Comparison of ENCODE assay signal across 7 cellular contexts in genomic region chr1:202380531-202380930, GRCh38. TPM values are rescaled to one million over a fixed set of nuclear protein-coding genes. Genes with fewer than 3 reads are reported as not detected.
DNase-seq lines count a peak whose midpoint lies in the region; ATAC-seq, FAIRE-seq and TF ChIP-seq lines count a peak whose summit lies in the region.
"Not testable (repeated sequence)": the region's sequence is repeated elsewhere in the genome, so short reads cannot be mapped to it uniquely, and the experiment has no call there.

No MANE protein-coding gene starts in this region.

- H3K27ac ChIP-seq in HUES48 (ENCODE audit: low read depth, low read length) = peak overlapping the region; percentile 50
- H3K27ac ChIP-seq in endodermal cell (ENCODE audit: low read depth, low read length) = not testable (repeated sequence)
- H3K27ac ChIP-seq in psoas muscle = peak overlapping the region; percentile 69

- H3K4me3 ChIP-seq in HUES48 (ENCODE audit: low read depth, low read length) (0 out of 2 replicates have a peak overlapping the region, but pooled peaks have one; percentile 36), psoas muscle (peak overlapping the region; percentile 50)
- H3K4me3 ChIP-seq in endodermal cell (ENCODE audit: low read length) = not testable (repeated sequence)

- H3K27ac Mint-ChIP-seq in Calu3 (ENCODE audit: unreplicated experiment) (peak overlapping the region; percentile 63), endodermal cell (peak overlapping the region; percentile 27)
- not testable (repeated sequence) for H3K27ac Mint-ChIP-seq in activated T-helper 17 cell treated with anti-CD3 and anti-CD28 coated beads, Interleukin-2, amount 50 U/mL, for 72 hours

- not testable (repeated sequence) for H3K9me3 Mint-ChIP-seq in Calu3 (ENCODE audit: low read depth, unreplicated experiment); activated T-helper 17 cell treated with anti-CD3 and anti-CD28 coated beads, Interleukin-2, amount 50 U/mL, for 72 hours; endodermal cell

- H3K9me3 ChIP-seq in HUES48 (ENCODE audit: control insufficient read depth, insufficient read depth, low read length); endodermal cell (ENCODE audit: control insufficient read depth, low read length); psoas muscle: not testable (repeated sequence)

- WGBS in endodermal cell (ENCODE audit: insufficient coverage in 1 of 2, insufficient read length in 1 of 2), 2 experiments = 90% methylated on average over 2 of the region's 2 CpGs; no CpG with 5 or more reads in 1 of the 2 experiments
- WGBS in psoas muscle, 3 donors = 51 to 70% (median 61%) methylated on average over 2 of the region's 2 CpGs

- H3K4me1 Mint-ChIP-seq in Calu3 (ENCODE audit: low read depth, unreplicated experiment) (peaks cover 32% of the 10 kb centered on the region), endodermal cell (peaks cover 13% of the 10 kb centered on the region)
- peaks cover 29% of the 10 kb centered on the region for H3K4me1 Mint-ChIP-seq in activated T-helper 17 cell treated with anti-CD3 and anti-CD28 coated beads, Interleukin-2, amount 50 U/mL, for 72 hours

- H3K4me1 ChIP-seq in HUES48 (ENCODE audit: control insufficient read depth, insufficient read depth, low read length) = peaks cover 23% of the 10 kb centered on the region
- not testable (repeated sequence) for H3K4me1 ChIP-seq in endodermal cell (ENCODE audit: control insufficient read depth, insufficient read depth, low read length)
- H3K4me1 ChIP-seq in psoas muscle = peaks cover 31% of the 10 kb centered on the region

- H3K36me3 Mint-ChIP-seq in Calu3 (ENCODE audit: insufficient read depth, unreplicated experiment); activated T-helper 17 cell treated with anti-CD3 and anti-CD28 coated beads, Interleukin-2, amount 50 U/mL, for 72 hours (ENCODE audit: low read depth); endodermal cell (ENCODE audit: low read depth): not testable (repeated sequence)

- ATAC-seq in activated T-helper 17 cell treated with anti-CD3 and anti-CD28 coated beads, Interleukin-2, amount 50 U/mL, for 72 hours (replicated peaks) = peak; percentile 13
- ATAC-seq in psoas muscle = peak; percentile 37 to 49 (median 44)

- not testable (repeated sequence) for H3K36me3 ChIP-seq in HUES48 (ENCODE audit: control insufficient read depth, insufficient read depth, low read length); endodermal cell (ENCODE audit: control insufficient read depth, insufficient read depth, low read length); psoas muscle (ENCODE audit: insufficient read depth in 1 of 2, low read depth in 1 of 2)

- CTCF ChIA-PET in Calu3 (lab: Charles Lee) = not testable (repeated sequence)

- 0 out of 2 replicates have a peak overlapping the region, but pooled peaks have one; percentile 38 for H3K9ac ChIP-seq in HUES48 (ENCODE audit: low read depth, low read length)
- not testable (repeated sequence) for H3K9ac ChIP-seq in endodermal cell (ENCODE audit: extremely low read depth, low read length, poor library complexity, severe bottlenecking)

- not testable (repeated sequence) for TF ChIP-seq CTCF in Calu3 (IDR thresholded peaks at IDR 0.05; ENCODE audit: unreplicated experiment); psoas muscle (IDR thresholded peaks at IDR 0.05)
- TF ChIP-seq CTCF in endodermal cell (conservative IDR thresholded peaks at IDR 0.05) = peak; percentile 30

- intact Hi-C loops in Calu3 (cut with micrococcal nuclease; ENCODE audit: unreplicated experiment); psoas muscle (cut with DNase I): not testable (repeated sequence)

- H3K4me3 Mint-ChIP-seq in Calu3 (ENCODE audit: low read depth, unreplicated experiment) = peak overlapping the region; percentile 59
- H3K4me3 Mint-ChIP-seq in activated T-helper 17 cell treated with anti-CD3 and anti-CD28 coated beads, Interleukin-2, amount 50 U/mL, for 72 hours = peak overlapping the region; percentile 34
- not testable (repeated sequence) for H3K4me3 Mint-ChIP-seq in endodermal cell

- not testable (repeated sequence) for H3K27me3 ChIP-seq in HUES48 (ENCODE audit: control insufficient read depth, insufficient read depth, low read length); endodermal cell (ENCODE audit: control insufficient read depth, insufficient read depth, low read length, poor library complexity, severe bottlenecking); psoas muscle (ENCODE audit: insufficient read depth in 3 of 3, low read length in 2 of 3)

- FAIRE-seq in RCC 7860 (lab: Jason Lieb, UNC) = peak; percentile 79

- not testable (repeated sequence) for H3K27me3 Mint-ChIP-seq in Calu3 (ENCODE audit: unreplicated experiment); activated T-helper 17 cell treated with anti-CD3 and anti-CD28 coated beads, Interleukin-2, amount 50 U/mL, for 72 hours; endodermal cell (ENCODE audit: insufficient read depth)

- DNase-seq in Calu3, endodermal cell, psoas muscle: not testable (repeated sequence)
- DNase-seq in RCC 7860 (ENCODE audit: low spot score) (peak; percentile 63), kidney glomerular epithelial cell (lab: John Stamatoyannopoulos, UW) (peak; percentile 77)

- not testable (repeated sequence) for BruUV-seq in Calu3 (replicated peaks; lab: Mats Ljungman, UMichigan)

RNA-seq across cellular contexts. Expression of gene PPP1R12B, which starts 32.0 kb away (rescaled TPM):
- total RNA-seq in Calu3 (2022) (31.8 and 32.9 TPM in 2 replicates), endodermal cell (10 to 100 TPM; 19.2 to 20.3 TPM), psoas muscle (100 to 1,000 TPM in 3 of 4 donors, 10 to 100 TPM in 1; 86.1 to 189 (median 158) TPM)
- total RNA-seq in activated T-helper 17 cell treated with anti-CD3 and anti-CD28 coated beads, Interleukin-2, amount 50 U/mL, for 72 hours = 10 to 100 TPM; 21.6 to 26.0 TPM
- polyA plus RNA-seq in endodermal cell (2013, experiment 1 of 2) = 7.9 TPM
- 10.5 TPM for polyA plus RNA-seq in endodermal cell (2013, experiment 2 of 2)
- 10 to 100 TPM in 2 of 3 donors, 1 to 10 TPM in 1; 8.3 to 73.3 (median 18.7) TPM for polyA plus RNA-seq in psoas muscle

RNA-seq across cellular contexts. Expression of gene UBE2T, which starts 38.8 kb away (rescaled TPM):
- 69.0 and 79.6 TPM in 2 replicates for total RNA-seq in Calu3 (2022)
- total RNA-seq in activated T-helper 17 cell treated with anti-CD3 and anti-CD28 coated beads, Interleukin-2, amount 50 U/mL, for 72 hours = 10 to 100 TPM; 59.7 to 83.7 TPM
- 10 to 100 TPM; 41.2 to 64.3 TPM for total RNA-seq in endodermal cell
- 125 TPM for polyA plus RNA-seq in endodermal cell (2013, experiment 1 of 2)
- polyA plus RNA-seq in endodermal cell (2013, experiment 2 of 2) = 145 TPM
- total RNA-seq in psoas muscle = 10 to 100 TPM in 2 of 4 donors, 1 to 10 TPM in 2; 4.9 to 11.5 (median 7.6) TPM
- 10 to 100 TPM; 10.7 to 38.5 (median 19.6) TPM for polyA plus RNA-seq in psoas muscle
